ENCODE assay signal across 16 cellular contexts in the genomic region with DNA sequence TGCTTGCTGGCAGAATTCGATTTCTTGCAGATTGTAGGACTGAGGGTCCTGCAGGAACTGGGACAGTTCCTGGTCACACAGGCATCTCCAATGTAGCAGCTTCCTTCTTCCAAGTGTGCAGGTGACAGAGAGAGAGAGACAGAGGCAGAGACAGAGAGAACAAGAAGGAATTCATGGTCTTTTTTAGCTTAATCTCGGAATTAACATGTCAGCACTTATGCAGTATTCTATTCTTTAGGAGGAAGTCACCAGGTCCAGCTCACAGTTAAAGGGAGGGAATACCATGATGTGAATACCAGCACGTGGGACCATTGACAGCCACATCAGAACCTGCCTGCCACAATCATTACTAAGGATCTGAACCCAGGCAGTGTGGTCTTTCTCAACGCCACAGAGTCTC.
A peak's percentile ranks its signal among the peaks of the same experiment; 100 is the strongest.
DNase-seq lines count a peak whose midpoint lies in the region; ATAC-seq, FAIRE-seq and TF ChIP-seq lines count a peak whose summit lies in the region.
"Had no signal": no experiment of that assay in that cellular context is flagged by ENCODE, and none has a peak within 500 bp of the region (broad histone marks: within the 10 kb centered on the region; RNA-seq: fewer than 3 reads in every experiment).

No MANE protein-coding gene starts in this region.

- 0% methylated on average over 4 of the region's 4 CpGs for WGBS in K562 (ENCODE audit: insufficient coverage, low coverage, missing lambda C conversion rate)
- WGBS in mesenchymal stem cell: 89% methylated on average over 4 of the region's 4 CpGs

- no peak overlapping the region for H3K23ac ChIP-seq in mesenchymal stem cell (ENCODE audit: low read length in 2 of 2)

- H3K18ac ChIP-seq in mesenchymal stem cell (ENCODE audit: low read depth in 1 of 2, low read length in 2 of 2): no peak overlapping the region

- FAIRE-seq in K562 (lab: Jason Lieb, UNC) (no peak), GM19239 (lab: Jason Lieb, UNC) (no peak)

- H3K9me1 ChIP-seq in K562 (ENCODE audit: control insufficient read depth, insufficient read depth, low read length): no peaks in the 10 kb centered on the region

- no peak overlapping the region for H2AFZ ChIP-seq in K562 (ENCODE audit: low read depth, low read length)
- no peak overlapping the region for H2AFZ ChIP-seq in mesenchymal stem cell (ENCODE audit: low read depth, low read length)

- H3K79me2 ChIP-seq in K562 (ENCODE audit: control insufficient read depth, insufficient read depth, low read length): no peaks in the 10 kb centered on the region

- H3K4me3 ChIP-seq in K562 (no peak overlapping the region), mesenchymal stem cell (ENCODE audit: insufficient read depth in 1 of 2, low read depth in 1 of 2, low read length in 2 of 2) (no peak overlapping the region), subcutaneous abdominal adipose tissue (ENCODE audit: low read depth in 1 of 5, low read length in 5 of 5) (no peak overlapping the region)
- H3K4me3 ChIP-seq: Peyer's patch, SJSA1 had no signal

- no peak for TF ChIP-seq CTCF in HFFc6 (IDR thresholded peaks at IDR 0.05)
- TF ChIP-seq CTCF in K562 (IDR thresholded peaks at IDR 0.05 in 2 of 3, conservative IDR thresholded peaks at IDR 0.05 in 1 of 3; ENCODE audit: insufficient read depth in 2 of 3, low read depth in 1 of 3, low read length in 3 of 3): no peak
- no peak for TF ChIP-seq CTCF in osteocyte (IDR thresholded peaks at IDR 0.05)

- H3K4me2 ChIP-seq in K562 (ENCODE audit: insufficient read depth, low read length) (no peak overlapping the region), mesenchymal stem cell (ENCODE audit: low read length, poor library complexity, severe bottlenecking) (no peak overlapping the region)

- no peaks in the 10 kb centered on the region for H3K9me3 ChIP-seq in K562 (replicated peaks; ENCODE audit: control insufficient read depth, insufficient read depth, low read depth, low read length)
- H3K9me3 ChIP-seq in mesenchymal stem cell (ENCODE audit: control insufficient read depth, low read length): no peaks in the 10 kb centered on the region
- peaks cover 0 to 9% (median 0%) of the 10 kb centered on the region in 5 donors for H3K9me3 ChIP-seq in subcutaneous abdominal adipose tissue (ENCODE audit: control insufficient read depth in 5 of 5, low read length in 5 of 5)
- H3K9me3 ChIP-seq: Peyer's patch, SJSA1 had no signal

- CTCF ChIA-PET in K562 (lab: Yijun Ruan, JAX; ENCODE audit: low intra/inter-chr PET ratio): no interaction called here

- H3K27me3 Mint-ChIP-seq in HFFc6 (ENCODE audit: insufficient read depth): no peaks in the 10 kb centered on the region; the same call in 1 of the 2 replicates
- H3K27me3 Mint-ChIP-seq in osteocyte (ENCODE audit: unreplicated experiment): no peaks in the 10 kb centered on the region

- no peaks in the 10 kb centered on the region for H3K36me3 Mint-ChIP-seq in HFFc6 (ENCODE audit: low read depth)
- no peaks in the 10 kb centered on the region for H3K36me3 Mint-ChIP-seq in osteocyte (ENCODE audit: unreplicated experiment)
- H3K36me3 Mint-ChIP-seq: CD4-positive, CD25-positive, alpha-beta regulatory T cell had no signal

- DNase-seq in HFFc6: no peak
- no peak for DNase-seq in K562 (ENCODE audit: extremely low read depth in 1 of 4, low spot score in 3 of 4)
- DNase-seq in mesenchymal stem cell: no peak
- DNase-seq in osteocyte (ENCODE audit: extremely low spot score, unreplicated experiment): no peak
- DNase-seq in GM19239 (ENCODE audit: insufficient read length, low spot score): no peak
- DNase-seq: CD4-positive, CD25-positive, alpha-beta regulatory T cell; GF-D8; HCEC 1CT; NCI-H1105; NCI-H1694 treated with DMSO at 0.1 percent for 48 hours; NCI-H2081 treated with DMSO at 0.1 percent for 48 hours; NCI-H526 had no signal

- H3K36me3 ChIP-seq in K562 (ENCODE audit: control insufficient read depth, insufficient read depth, low read length): no peaks in the 10 kb centered on the region
- H3K36me3 ChIP-seq in mesenchymal stem cell (ENCODE audit: control insufficient read depth in 1 of 2, insufficient read depth in 2 of 2, low read depth in 1 of 2, low read length in 2 of 2): no peaks in the 10 kb centered on the region
- no peaks in the 10 kb centered on the region for H3K36me3 ChIP-seq in subcutaneous abdominal adipose tissue (ENCODE audit: control insufficient read depth in 5 of 5, insufficient read depth in 5 of 5, low read length in 5 of 5)
- H3K36me3 ChIP-seq: Peyer's patch, SJSA1 had no signal

- H3K4me3 Mint-ChIP-seq in HFFc6 (no peak overlapping the region), osteocyte (ENCODE audit: unreplicated experiment) (no peak overlapping the region)
- H3K4me3 Mint-ChIP-seq: CD4-positive, CD25-positive, alpha-beta regulatory T cell had no signal

- no peaks in the 10 kb centered on the region for H3K9me3 Mint-ChIP-seq in HFFc6
- H3K9me3 Mint-ChIP-seq in osteocyte (ENCODE audit: unreplicated experiment): no peaks in the 10 kb centered on the region

- H3K27me3 ChIP-seq in K562 (ENCODE audit: control insufficient read depth in 2 of 2, insufficient read depth in 2 of 2, low read length in 2 of 2) (peaks cover 0 to 4% of the 10 kb centered on the region in 2 experiments; a peak in 1 of 5 replicates), mesenchymal stem cell (ENCODE audit: control insufficient read depth in 1 of 2, insufficient read depth in 1 of 2, low read length in 2 of 2) (peaks cover 0 to 8% of the 10 kb centered on the region in 2 experiments), subcutaneous abdominal adipose tissue (ENCODE audit: control insufficient read depth in 5 of 5, insufficient read depth in 4 of 5, low read length in 5 of 5) (peaks cover 0 to 7% (median 0%) of the 10 kb centered on the region in 5 donors)
- H3K27me3 ChIP-seq: Peyer's patch, SJSA1 had no signal

- no peak overlapping the region for H3K4ac ChIP-seq in mesenchymal stem cell (ENCODE audit: low read depth in 1 of 2, low read length in 2 of 2)

- H3K27ac Mint-ChIP-seq in HFFc6: peak overlapping the region; percentile 95
- H3K27ac Mint-ChIP-seq in osteocyte (ENCODE audit: unreplicated experiment): no peak overlapping the region
- H3K27ac Mint-ChIP-seq: CD4-positive, CD25-positive, alpha-beta regulatory T cell had no signal

- POLR2A ChIA-PET in K562 (lab: Yijun Ruan, JAX): no interaction called here

- ATAC-seq in K562 (no peak), GM21423 (IDR thresholded peaks at IDR 0.05; ENCODE audit: unreplicated experiment) (no peak)

- no peak for TF ChIP-seq POLR2A in K562 (conservative IDR thresholded peaks at IDR 0.05)

- no peaks in the 10 kb centered on the region for H3K4me1 ChIP-seq in K562 (replicated peaks in 1 of 2; ENCODE audit: control insufficient read depth in 2 of 2, insufficient read depth in 2 of 2, low read length in 2 of 2)
- peaks cover 22% of the 10 kb centered on the region for H3K4me1 ChIP-seq in mesenchymal stem cell (ENCODE audit: control insufficient read depth, insufficient read depth, low read depth, low read length)
- peaks cover 6 to 38% (median 28%) of the 10 kb centered on the region in 5 donors for H3K4me1 ChIP-seq in subcutaneous abdominal adipose tissue (ENCODE audit: control insufficient read depth in 5 of 5, insufficient read depth in 5 of 5, low read length in 5 of 5)
- H3K4me1 ChIP-seq: Peyer's patch had no signal

- H3K9ac ChIP-seq in K562 (ENCODE audit: insufficient read depth in 1 of 2, low read depth in 2 of 2, low read length in 2 of 2) (no peak overlapping the region), mesenchymal stem cell (ENCODE audit: low read length) (no peak overlapping the region), subcutaneous abdominal adipose tissue (ENCODE audit: low read length in 5 of 5) (peak overlapping the region in 1 of 5 donors; percentile 36)

- no peak overlapping the region for H2BK12ac ChIP-seq in mesenchymal stem cell (ENCODE audit: low read length in 2 of 2)

- no peaks in the 10 kb centered on the region for H3K79me1 ChIP-seq in mesenchymal stem cell (replicated peaks; ENCODE audit: low read length, poor library complexity, severe bottlenecking)

- no peak overlapping the region for H2BK5ac ChIP-seq in mesenchymal stem cell (ENCODE audit: low read depth, low read length, poor library complexity, severe bottlenecking)

- no peak for TF ChIP-seq RAD21 in K562 (CRISPR knock-in tag; conservative IDR thresholded peaks at IDR 0.05 in 1 of 2, IDR thresholded peaks at IDR 0.05 in 1 of 2)

- peaks cover 85% of the 10 kb centered on the region for H3K4me1 Mint-ChIP-seq in HFFc6 (ENCODE audit: low read depth)
- peaks cover 49% of the 10 kb centered on the region for H3K4me1 Mint-ChIP-seq in osteocyte (ENCODE audit: unreplicated experiment)

- intact Hi-C loops in K562 (cut with micrococcal nuclease): no loop called here

- no peak overlapping the region for H4K8ac ChIP-seq in mesenchymal stem cell (ENCODE audit: low read length)

- H2BK15ac ChIP-seq in mesenchymal stem cell (ENCODE audit: low read depth, poor library complexity, severe bottlenecking): no peak overlapping the region

- H2BK120ac ChIP-seq in mesenchymal stem cell (ENCODE audit: low read depth, low read length): no peak overlapping the region

- TF ChIP-seq EP300 in K562 (IDR thresholded peaks at IDR 0.05; ENCODE audit: low read length): no peak

- no peak overlapping the region for H4K91ac ChIP-seq in mesenchymal stem cell (ENCODE audit: low read length)

- no peak overlapping the region for H3K27ac ChIP-seq in K562 (ENCODE audit: extremely low read depth, low read depth, low read length)
- H3K27ac ChIP-seq in mesenchymal stem cell (ENCODE audit: low read length, poor library complexity, severe bottlenecking): no peak overlapping the region
- peak overlapping the region; percentile 51 for H3K27ac ChIP-seq in subcutaneous abdominal adipose tissue (ENCODE audit: low read depth, low read length)
- H3K27ac ChIP-seq: Peyer's patch had no signal

- no peak overlapping the region for H3K14ac ChIP-seq in mesenchymal stem cell (ENCODE audit: low read length in 2 of 2)

- no TSS peak for BruUV-seq in K562 (replicated peaks; lab: Mats Ljungman, UMichigan)

- H4K20me1 ChIP-seq in K562 (replicated peaks; ENCODE audit: control insufficient read depth, insufficient read depth, low read length): no peaks in the 10 kb centered on the region

- in situ Hi-C loops in K562 (cut with MboI): no loop called here

- peak overlapping the region; percentile 33 for H2AK5ac ChIP-seq in mesenchymal stem cell (ENCODE audit: low read length, severe bottlenecking)

TF ChIP-seq in K562, 482 proteins besides CTCF, POLR2A, EP300 and RAD21:
- no peak for TF ChIP-seq SMAD2 (IDR thresholded peaks at IDR 0.05; ENCODE audit: low read depth, low read length)
- peak; percentile 6; the same call in 1 of the 2 replicates for TF ChIP-seq ZNF316 (IDR thresholded peaks at IDR 0.05)
